Comparison of ENCODE assay signal across 9 cellular contexts in genomic region chr5:112329429-112330090, GRCh38.
DNase-seq lines count a peak whose midpoint lies in the region; ATAC-seq and TF ChIP-seq lines count a peak whose summit lies in the region.
"Had no signal": no experiment of that assay in that cellular context is flagged by ENCODE, and none has a peak within 500 bp of the region (broad histone marks: within the 10 kb centered on the region; RNA-seq: fewer than 3 reads in every experiment).

No MANE protein-coding gene starts in this region.

- H3K4me1 ChIP-seq in Karpas-422 (ENCODE audit: low read length): peaks cover 12% of the 10 kb centered on the region

- no peak overlapping the region for H3K4me3 Mint-ChIP-seq in mesothelial cell of epicardium

- no peaks in the 10 kb centered on the region for H3K79me2 ChIP-seq in Karpas-422 (ENCODE audit: low read length)

- peak overlapping the region; percentile 52 for H3K4me3 ChIP-seq in Karpas-422 (ENCODE audit: low read length)

- no peak overlapping the region for H3K27ac ChIP-seq in Karpas-422 (ENCODE audit: low read length)

- H3K4me2 ChIP-seq in Karpas-422 (ENCODE audit: low read depth, low read length, poor library complexity, severe bottlenecking): peak overlapping the region; percentile 71

- H2AFZ ChIP-seq in Karpas-422 (ENCODE audit: low read length): peak overlapping the region; percentile 91

- H3K4me1 Mint-ChIP-seq in mesothelial cell of epicardium: peaks cover 54% of the 10 kb centered on the region

- no peak for TF ChIP-seq CTCF in mesothelial cell of epicardium (IDR thresholded peaks at IDR 0.05; ENCODE audit: unreplicated experiment)

- peak overlapping the region; percentile 14 for H3K27ac Mint-ChIP-seq in mesothelial cell of epicardium

- no peaks in the 10 kb centered on the region for H3K27me3 ChIP-seq in Karpas-422 (ENCODE audit: low read length)

- no peaks in the 10 kb centered on the region for H3K9me3 ChIP-seq in Karpas-422 (ENCODE audit: low read length)

- H4K20me1 ChIP-seq in Karpas-422 (ENCODE audit: insufficient read depth, low read depth, low read length): no peaks in the 10 kb centered on the region

- no peaks in the 10 kb centered on the region for H3K27me3 Mint-ChIP-seq in mesothelial cell of epicardium (ENCODE audit: low read depth)

- H3K36me3 ChIP-seq in Karpas-422 (ENCODE audit: insufficient read depth, low read length): no peaks in the 10 kb centered on the region

- no peaks in the 10 kb centered on the region for H3K9me3 Mint-ChIP-seq in mesothelial cell of epicardium

- H3K9ac ChIP-seq in Karpas-422 (ENCODE audit: low read length): peak overlapping the region; percentile 44

- ATAC-seq in GM18907 (IDR thresholded peaks at IDR 0.05; ENCODE audit: unreplicated experiment): peak; percentile 95
- ATAC-seq in HG02571 (IDR thresholded peaks at IDR 0.05; ENCODE audit: unreplicated experiment): peak; percentile 67

- no peaks in the 10 kb centered on the region for H3K36me3 Mint-ChIP-seq in mesothelial cell of epicardium

- DNase-seq in Karpas-422 (peak; percentile 72), mesothelial cell of epicardium (ENCODE audit: low spot score in 2 of 2, unreplicated experiment in 2 of 2) (no peak), NCI-H2081 (lab: John Stamatoyannopoulos, UW) (no peak), AG08396 (ENCODE audit: low spot score) (no peak), ecto neural progenitor cell (ENCODE audit: low spot score) (no peak)
- DNase-seq in stimulated activated CD4-positive, alpha-beta T cell treated with anti-CD3 and anti-CD28 coated beads, Interleukin-2, amount 100 ng/mL, for 24 hours: no peak
- DNase-seq: amniotic stem cell had no signal

- no peaks in the 10 kb centered on the region for H3K9me2 ChIP-seq in Karpas-422 (replicated peaks; ENCODE audit: insufficient read depth, low read length)
